ENCODE assay signal across 9 cellular contexts in genomic region chr16:85173077-85173980, GRCh38.
DNase-seq lines count a peak whose midpoint lies in the region; ATAC-seq and TF ChIP-seq lines count a peak whose summit lies in the region.
"Had no signal": no experiment of that assay in that cellular context is flagged by ENCODE, and none has a peak within 500 bp of the region (broad histone marks: within the 10 kb centered on the region; RNA-seq: fewer than 3 reads in every experiment).

No MANE protein-coding gene starts in this region.

- POLR2A ChIA-PET in MCF 10A (lab: Yijun Ruan, JAX): interaction anchor here (0.7 to 1.2 kb wide), 3 partner anchors 21 to 31 kb away, joined by 4 read pairs; no protein-coding TSS in a partner anchor

- TF ChIP-seq POLR2A in GM18505 (IDR thresholded peaks at IDR 0.05; ENCODE audit: borderline replicate concordance, extremely low read depth, insufficient read depth, insufficient read length): no peak

- H3K27ac ChIP-seq in lower lobe of right lung: peak overlapping the region; percentile 38

- CTCF ChIA-PET in MCF 10A (lab: Yijun Ruan, JAX): interaction anchor here (0.8 kb wide), 1 partner anchor 20 kb away, joined by 3 read pairs; no protein-coding TSS in a partner anchor

- H3K4me1 Mint-ChIP-seq in MCF 10A (ENCODE audit: insufficient read depth, unreplicated experiment): peaks cover 26% of the 10 kb centered on the region

- no peaks in the 10 kb centered on the region for H3K36me3 ChIP-seq in lower lobe of right lung

- H3K36me3 Mint-ChIP-seq in MCF 10A (ENCODE audit: insufficient read depth, unreplicated experiment): no peaks in the 10 kb centered on the region
- H3K36me3 Mint-ChIP-seq: CD8-positive, alpha-beta memory T cell had no signal

- H3K9me3 Mint-ChIP-seq in MCF 10A (ENCODE audit: unreplicated experiment): no peaks in the 10 kb centered on the region
- H3K9me3 Mint-ChIP-seq: CD8-positive, alpha-beta memory T cell had no signal

- H3K27me3 Mint-ChIP-seq in MCF 10A (ENCODE audit: insufficient read depth, unreplicated experiment): no peaks in the 10 kb centered on the region

- H3K4me1 ChIP-seq in lower lobe of right lung: peaks cover 74% of the 10 kb centered on the region

- H3K4me3 Mint-ChIP-seq in MCF 10A (ENCODE audit: unreplicated experiment): peak overlapping the region; percentile 59

- H3K27me3 ChIP-seq in lower lobe of right lung (ENCODE audit: low read depth): peaks cover 24% of the 10 kb centered on the region

- BruUV-seq in MCF 10A (replicated peaks; lab: Mats Ljungman, UMichigan): no TSS peak

- no peaks in the 10 kb centered on the region for H3K9me3 ChIP-seq in lower lobe of right lung

- no peak for ATAC-seq in lower lobe of right lung
- no peak for ATAC-seq in GM19035 (IDR thresholded peaks at IDR 0.05; ENCODE audit: unreplicated experiment)
- ATAC-seq in GM21576 (IDR thresholded peaks at IDR 0.05; ENCODE audit: unreplicated experiment): no peak
- ATAC-seq in GM18873 (IDR thresholded peaks at IDR 0.05; ENCODE audit: low FRiP score, unreplicated experiment): no peak
- no peak for ATAC-seq in GM18505 (IDR thresholded peaks at IDR 0.05; ENCODE audit: unreplicated experiment)

- TF ChIP-seq CTCF in MCF 10A (IDR thresholded peaks at IDR 0.05; ENCODE audit: unreplicated experiment) (no peak), lower lobe of right lung (IDR thresholded peaks at IDR 0.05) (no peak)

- H3K27ac Mint-ChIP-seq in MCF 10A (ENCODE audit: low read depth, unreplicated experiment): peak overlapping the region; percentile 89
- H3K27ac Mint-ChIP-seq: CD8-positive, alpha-beta memory T cell had no signal

- intact Hi-C loops in MCF 10A (cut with micrococcal nuclease) (no loop called here), lower lobe of right lung (cut with DNase I) (no loop called here)

- peak; percentile 74 for DNase-seq in 8988T
- peak; percentile 82 for DNase-seq in HT1080 (ENCODE audit: low read depth)
- DNase-seq in MCF 10A (ENCODE audit: unreplicated experiment): peak; percentile 82
- peak; percentile 44 for DNase-seq in lower lobe of right lung
- DNase-seq: CD8-positive, alpha-beta memory T cell had no signal

- peak overlapping the region; percentile 48 for H3K4me3 ChIP-seq in lower lobe of right lung
